1 cellular context compared by ENCODE assay signal in the genomic region with DNA sequence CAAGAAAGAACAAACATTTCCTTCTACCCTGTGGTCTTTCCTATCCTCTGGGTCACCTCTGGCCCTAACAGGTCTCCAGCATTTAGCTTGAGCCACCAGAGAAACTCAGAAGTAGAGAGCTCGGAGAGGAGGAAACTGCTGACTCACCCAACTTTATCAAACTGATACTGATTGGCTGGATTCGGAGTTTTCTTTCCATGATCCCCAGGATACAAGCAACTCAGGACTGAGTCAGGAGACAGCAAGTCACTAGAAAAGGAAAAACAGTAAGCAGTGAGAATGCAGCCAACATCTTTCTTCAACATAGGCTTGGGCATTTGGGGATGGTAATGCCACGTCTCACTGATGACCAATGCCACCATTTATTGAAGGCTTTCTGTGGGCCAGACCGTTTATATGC.
TF ChIP-seq lines count a peak whose summit lies in the region.

No MANE protein-coding gene starts in this region.

TF ChIP-seq in WTC11, 78 proteins besides CTCF, POLR2A, EP300 and RAD21 (continued from another document):
- TF ChIP-seq, protein P1, sequence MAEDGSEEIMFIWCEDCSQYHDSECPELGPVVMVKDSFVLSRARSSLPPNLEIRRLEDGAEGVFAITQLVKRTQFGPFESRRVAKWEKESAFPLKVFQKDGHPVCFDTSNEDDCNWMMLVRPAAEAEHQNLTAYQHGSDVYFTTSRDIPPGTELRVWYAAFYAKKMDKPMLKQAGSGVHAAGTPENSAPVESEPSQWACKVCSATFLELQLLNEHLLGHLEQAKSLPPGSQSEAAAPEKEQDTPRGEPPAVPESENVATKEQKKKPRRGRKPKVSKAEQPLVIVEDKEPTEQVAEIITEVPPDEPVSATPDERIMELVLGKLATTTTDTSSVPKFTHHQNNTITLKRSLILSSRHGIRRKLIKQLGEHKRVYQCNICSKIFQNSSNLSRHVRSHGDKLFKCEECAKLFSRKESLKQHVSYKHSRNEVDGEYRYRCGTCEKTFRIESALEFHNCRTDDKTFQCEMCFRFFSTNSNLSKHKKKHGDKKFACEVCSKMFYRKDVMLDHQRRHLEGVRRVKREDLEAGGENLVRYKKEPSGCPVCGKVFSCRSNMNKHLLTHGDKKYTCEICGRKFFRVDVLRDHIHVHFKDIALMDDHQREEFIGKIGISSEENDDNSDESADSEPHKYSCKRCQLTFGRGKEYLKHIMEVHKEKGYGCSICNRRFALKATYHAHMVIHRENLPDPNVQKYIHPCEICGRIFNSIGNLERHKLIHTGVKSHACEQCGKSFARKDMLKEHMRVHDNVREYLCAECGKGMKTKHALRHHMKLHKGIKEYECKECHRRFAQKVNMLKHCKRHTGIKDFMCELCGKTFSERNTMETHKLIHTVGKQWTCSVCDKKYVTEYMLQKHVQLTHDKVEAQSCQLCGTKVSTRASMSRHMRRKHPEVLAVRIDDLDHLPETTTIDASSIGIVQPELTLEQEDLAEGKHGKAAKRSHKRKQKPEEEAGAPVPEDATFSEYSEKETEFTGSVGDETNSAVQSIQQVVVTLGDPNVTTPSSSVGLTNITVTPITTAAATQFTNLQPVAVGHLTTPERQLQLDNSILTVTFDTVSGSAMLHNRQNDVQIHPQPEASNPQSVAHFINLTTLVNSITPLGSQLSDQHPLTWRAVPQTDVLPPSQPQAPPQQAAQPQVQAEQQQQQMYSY (CRISPR knock-in tag; IDR thresholded peaks at IDR 0.05) = no peak
- TF ChIP-seq NFATC4 (CRISPR knock-in tag; IDR thresholded peaks at IDR 0.05) (no peak), FOXP1 (CRISPR knock-in tag; IDR thresholded peaks at IDR 0.05; ENCODE audit: borderline replicate concordance) (no peak), ELF4 (CRISPR knock-in tag; IDR thresholded peaks at IDR 0.05; ENCODE audit: low read depth) (no peak), ZNF121 (CRISPR knock-in tag; IDR thresholded peaks at IDR 0.05) (no peak), RELA (CRISPR knock-in tag; IDR thresholded peaks at IDR 0.05; ENCODE audit: borderline replicate concordance) (no peak), NFE2L1 (CRISPR knock-in tag; IDR thresholded peaks at IDR 0.05) (no peak)
- TF ChIP-seq, protein P2, sequence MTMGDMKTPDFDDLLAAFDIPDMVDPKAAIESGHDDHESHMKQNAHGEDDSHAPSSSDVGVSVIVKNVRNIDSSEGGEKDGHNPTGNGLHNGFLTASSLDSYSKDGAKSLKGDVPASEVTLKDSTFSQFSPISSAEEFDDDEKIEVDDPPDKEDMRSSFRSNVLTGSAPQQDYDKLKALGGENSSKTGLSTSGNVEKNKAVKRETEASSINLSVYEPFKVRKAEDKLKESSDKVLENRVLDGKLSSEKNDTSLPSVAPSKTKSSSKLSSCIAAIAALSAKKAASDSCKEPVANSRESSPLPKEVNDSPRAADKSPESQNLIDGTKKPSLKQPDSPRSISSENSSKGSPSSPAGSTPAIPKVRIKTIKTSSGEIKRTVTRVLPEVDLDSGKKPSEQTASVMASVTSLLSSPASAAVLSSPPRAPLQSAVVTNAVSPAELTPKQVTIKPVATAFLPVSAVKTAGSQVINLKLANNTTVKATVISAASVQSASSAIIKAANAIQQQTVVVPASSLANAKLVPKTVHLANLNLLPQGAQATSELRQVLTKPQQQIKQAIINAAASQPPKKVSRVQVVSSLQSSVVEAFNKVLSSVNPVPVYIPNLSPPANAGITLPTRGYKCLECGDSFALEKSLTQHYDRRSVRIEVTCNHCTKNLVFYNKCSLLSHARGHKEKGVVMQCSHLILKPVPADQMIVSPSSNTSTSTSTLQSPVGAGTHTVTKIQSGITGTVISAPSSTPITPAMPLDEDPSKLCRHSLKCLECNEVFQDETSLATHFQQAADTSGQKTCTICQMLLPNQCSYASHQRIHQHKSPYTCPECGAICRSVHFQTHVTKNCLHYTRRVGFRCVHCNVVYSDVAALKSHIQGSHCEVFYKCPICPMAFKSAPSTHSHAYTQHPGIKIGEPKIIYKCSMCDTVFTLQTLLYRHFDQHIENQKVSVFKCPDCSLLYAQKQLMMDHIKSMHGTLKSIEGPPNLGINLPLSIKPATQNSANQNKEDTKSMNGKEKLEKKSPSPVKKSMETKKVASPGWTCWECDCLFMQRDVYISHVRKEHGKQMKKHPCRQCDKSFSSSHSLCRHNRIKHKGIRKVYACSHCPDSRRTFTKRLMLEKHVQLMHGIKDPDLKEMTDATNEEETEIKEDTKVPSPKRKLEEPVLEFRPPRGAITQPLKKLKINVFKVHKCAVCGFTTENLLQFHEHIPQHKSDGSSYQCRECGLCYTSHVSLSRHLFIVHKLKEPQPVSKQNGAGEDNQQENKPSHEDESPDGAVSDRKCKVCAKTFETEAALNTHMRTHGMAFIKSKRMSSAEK (CRISPR knock-in tag; IDR thresholded peaks at IDR 0.05; ENCODE audit: borderline replicate concordance) = no peak
- TF ChIP-seq, protein P3, sequence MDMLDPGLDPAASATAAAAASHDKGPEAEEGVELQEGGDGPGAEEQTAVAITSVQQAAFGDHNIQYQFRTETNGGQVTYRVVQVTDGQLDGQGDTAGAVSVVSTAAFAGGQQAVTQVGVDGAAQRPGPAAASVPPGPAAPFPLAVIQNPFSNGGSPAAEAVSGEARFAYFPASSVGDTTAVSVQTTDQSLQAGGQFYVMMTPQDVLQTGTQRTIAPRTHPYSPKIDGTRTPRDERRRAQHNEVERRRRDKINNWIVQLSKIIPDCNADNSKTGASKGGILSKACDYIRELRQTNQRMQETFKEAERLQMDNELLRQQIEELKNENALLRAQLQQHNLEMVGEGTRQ (CRISPR knock-in tag; IDR thresholded peaks at IDR 0.05) = no peak
TF ChIP-seq in WTC11: peak in this region for 0.
